29 cellular contexts compared by ENCODE assay signal in the genomic region with DNA sequence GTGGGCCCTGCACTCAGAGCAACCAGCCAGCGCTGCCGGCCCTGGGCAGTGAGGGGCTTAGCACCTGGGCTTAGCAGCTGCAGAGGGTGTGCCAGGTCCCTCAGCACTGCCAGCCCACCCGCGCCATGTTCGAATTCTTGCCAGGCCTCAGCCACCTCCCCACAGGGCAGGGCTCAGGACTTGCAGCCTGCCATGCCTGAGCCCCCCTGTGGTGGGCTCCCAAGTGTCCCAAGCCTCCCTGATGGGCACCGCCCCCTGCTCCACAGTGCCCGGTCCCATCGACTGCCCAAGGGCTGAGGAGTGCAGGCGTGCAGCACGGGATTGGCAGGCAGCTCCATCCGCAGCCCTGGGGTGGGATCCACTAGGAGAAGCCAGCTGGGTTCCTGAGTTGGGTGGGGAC.
"Had no signal": no experiment of that assay in that cellular context is flagged by ENCODE, and none has a peak within 500 bp of the region (broad histone marks: within the 10 kb centered on the region; RNA-seq: fewer than 3 reads in every experiment).

No MANE protein-coding gene starts in this region.

- H3K27ac ChIP-seq: colonic mucosa, coronary artery, dorsolateral prefrontal cortex, epithelial cell of prostate, esophagus muscularis mucosa, esophagus squamous epithelium, foreskin keratinocyte, gastrocnemius medialis, gastroesophageal sphincter, heart left ventricle, heart right ventricle had no signal

- H3K4me3 Mint-ChIP-seq: dendritic cell treated with granulocyte-macrophage colony-stimulating factor and Interleukin-4, amounts not matched to agents 40 ng/mL and 50 ng/mL, for 4 days; effector memory CD8-positive, alpha-beta T cell; endodermal cell had no signal

- DNase-seq: colonic mucosa; cortex of kidney; dermis blood vessel endothelial cell; dorsolateral prefrontal cortex; effector CD4-positive, alpha-beta T cell; effector CD8-positive, alpha-beta T cell; effector memory CD4-positive, alpha-beta T cell; effector memory CD8-positive, alpha-beta T cell; endodermal cell; erythroblast; esophagus squamous epithelium; foreskin fibroblast; foreskin keratinocyte; foreskin melanocyte; gastrocnemius medialis; glutamatergic neuron; head of caudate nucleus; heart left ventricle; heart right ventricle had no signal

- FAIRE-seq: colon, endometrium, endothelial cell of umbilical vein, frontal cortex had no signal

- H3K4me1 ChIP-seq: colonic mucosa, esophagus muscularis mucosa, esophagus squamous epithelium, foreskin keratinocyte, gastrocnemius medialis, gastroesophageal sphincter, heart left ventricle, heart right ventricle had no signal

- H3K27me3 ChIP-seq: colonic mucosa, dorsolateral prefrontal cortex, esophagus muscularis mucosa, esophagus squamous epithelium, foreskin keratinocyte, gastrocnemius medialis, gastroesophageal sphincter, heart left ventricle, heart right ventricle had no signal

- H3K36me3 ChIP-seq: colonic mucosa, esophagus muscularis mucosa, esophagus squamous epithelium, gastrocnemius medialis, gastroesophageal sphincter, heart left ventricle, heart right ventricle had no signal

- H3K4me3 ChIP-seq: colonic mucosa, coronary artery, dorsolateral prefrontal cortex, esophagus muscularis mucosa, esophagus squamous epithelium, gastrocnemius medialis, gastroesophageal sphincter, heart left ventricle, heart right ventricle had no signal

- ATAC-seq: effector memory CD8-positive, alpha-beta T cell; esophagus mucosa; foreskin keratinocyte; gastrocnemius medialis; gastroesophageal sphincter; heart left ventricle; heart right ventricle had no signal

- H3K27me3 Mint-ChIP-seq: dendritic cell treated with granulocyte-macrophage colony-stimulating factor and Interleukin-4, amounts not matched to agents 40 ng/mL and 50 ng/mL, for 4 days; effector memory CD8-positive, alpha-beta T cell had no signal

- H3K27ac Mint-ChIP-seq: dendritic cell treated with granulocyte-macrophage colony-stimulating factor and Interleukin-4, amounts not matched to agents 40 ng/mL and 50 ng/mL, for 4 days; effector memory CD8-positive, alpha-beta T cell; endodermal cell had no signal

- H3K9me3 ChIP-seq: colonic mucosa, gastrocnemius medialis had no signal

- H3K4me1 Mint-ChIP-seq: endodermal cell had no signal
